ENCODE assay signal across 21 cellular contexts in genomic region chr1:198939286-198939685, GRCh38.
DNase-seq lines count a peak whose midpoint lies in the region; ATAC-seq and TF ChIP-seq lines count a peak whose summit lies in the region.
"Had no signal": no experiment of that assay in that cellular context is flagged by ENCODE, and none has a peak within 500 bp of the region (broad histone marks: within the 10 kb centered on the region; RNA-seq: fewer than 3 reads in every experiment).

No MANE protein-coding gene starts in this region.

- H3K4me1 Mint-ChIP-seq in Caco-2 (ENCODE audit: low read depth, unreplicated experiment), result peaks cover 13% of the 10 kb centered on the region
- peaks cover 11% of the 10 kb centered on the region for H3K4me1 Mint-ChIP-seq in GM23338
- H3K4me1 Mint-ChIP-seq in activated CD8-positive, alpha-beta T cell treated with anti-CD3 and anti-CD28 coated beads for 36 hours (ENCODE audit: low read depth), result peaks cover 7% of the 10 kb centered on the region

- H3K4me1 ChIP-seq in Caco-2 (peaks cover 22% of the 10 kb centered on the region), GM23338 (ENCODE audit: insufficient read depth) (peaks cover 24% of the 10 kb centered on the region)

- DNase-seq in Caco-2, result peak; percentile 11 to 51
- DNase-seq in GM23338 (ENCODE audit: low spot score), result no peak
- peak; percentile 82 to 84 for DNase-seq in NCI-H526 (lab: John Stamatoyannopoulos, UW)
- DNase-seq in germinal center (ENCODE audit: low spot score), result peak; percentile 54
- no peak for DNase-seq in activated CD8-positive, alpha-beta T cell treated with anti-CD3 and anti-CD28 coated beads for 36 hours
- DNase-seq in cerebellar cortex (ENCODE audit: low spot score), result no peak
- no peak for DNase-seq in head of caudate nucleus
- DNase-seq: CD8-positive, alpha-beta T cell; GDM1; NCI-H1417; NCI-H1930; NCI-H345; NCI-H524 treated with DMSO at 0.1 percent for 48 hours; NK-92 treated with Interleukin-12 subunit alpha and Interleukin-12 subunit beta, amount 100 ng/mL, for 24 hours; OCI-M1; RPMI8226; SIG-M5 had no signal

- intact Hi-C loops in Caco-2 (cut with micrococcal nuclease; ENCODE audit: unreplicated experiment), result loop anchor here (2.0 to 10.0 kb wide), 2 partner anchors 158 to 1086 kb away; partner anchors contain the start of gene NR5A2
- intact Hi-C loops in activated CD8-positive, alpha-beta T cell treated with anti-CD3 and anti-CD28 coated beads for 36 hours (cut with micrococcal nuclease), result no loop called here
- intact Hi-C loops in head of caudate nucleus (cut with DNase I), result loop anchor here (10.0 kb wide), 1 partner anchor 176 kb away; no protein-coding TSS in a partner anchor

- no TSS peak for BruUV-seq in Caco-2 (replicated peaks; lab: Mats Ljungman, UMichigan)

- 0 out of 2 replicates have a peak overlapping the region, but pooled peaks have one; percentile 28 for H2AFZ ChIP-seq in GM23338

- no peaks in the 10 kb centered on the region for H3K36me3 ChIP-seq in Caco-2 (ENCODE audit: control insufficient read depth, insufficient read depth, low read length)
- no peaks in the 10 kb centered on the region for H3K36me3 ChIP-seq in GM23338 (ENCODE audit: insufficient read depth)

- H3K9me3 Mint-ChIP-seq in Caco-2 (ENCODE audit: unreplicated experiment) (no peaks in the 10 kb centered on the region), GM23338 (no peaks in the 10 kb centered on the region)
- peaks cover 3% of the 10 kb centered on the region for H3K9me3 Mint-ChIP-seq in activated CD8-positive, alpha-beta T cell treated with anti-CD3 and anti-CD28 coated beads for 36 hours
- H3K9me3 Mint-ChIP-seq: CD8-positive, alpha-beta T cell had no signal

- no peak overlapping the region for H3K27ac ChIP-seq in GM23338 (ENCODE audit: low read depth)

- peaks cover 6% of the 10 kb centered on the region for H3K36me3 Mint-ChIP-seq in Caco-2 (ENCODE audit: insufficient read depth, unreplicated experiment)
- H3K36me3 Mint-ChIP-seq in GM23338 (ENCODE audit: low read depth), result no peaks in the 10 kb centered on the region
- H3K36me3 Mint-ChIP-seq in activated CD8-positive, alpha-beta T cell treated with anti-CD3 and anti-CD28 coated beads for 36 hours (ENCODE audit: low read depth), result no peaks in the 10 kb centered on the region
- H3K36me3 Mint-ChIP-seq: CD8-positive, alpha-beta T cell had no signal

- POLR2A ChIA-PET in Caco-2 (lab: Charles Lee), result no interaction called here
- POLR2A ChIA-PET in activated CD8-positive, alpha-beta T cell treated with anti-CD3 and anti-CD28 coated beads for 36 hours (lab: Charles Lee), result no interaction called here

- H3K9me3 ChIP-seq in Caco-2, result no peaks in the 10 kb centered on the region

- H3F3A ChIP-seq in GM23338 (replicated peaks; ENCODE audit: low read depth), result no peaks in the 10 kb centered on the region

- H4K20me1 ChIP-seq in GM23338 (replicated peaks; ENCODE audit: insufficient read depth), result no peaks in the 10 kb centered on the region

- CTCF ChIA-PET in Caco-2 (lab: Charles Lee), result no interaction called here
- CTCF ChIA-PET in activated CD8-positive, alpha-beta T cell treated with anti-CD3 and anti-CD28 coated beads for 36 hours (lab: Charles Lee), result no interaction called here

- H3K27me3 ChIP-seq in Caco-2 (replicated peaks; ENCODE audit: control insufficient read depth, insufficient read depth, low read length), result no peaks in the 10 kb centered on the region
- no peaks in the 10 kb centered on the region for H3K27me3 ChIP-seq in GM23338 (ENCODE audit: insufficient read depth)

- no peaks in the 10 kb centered on the region for H3K79me2 ChIP-seq in GM23338 (replicated peaks; ENCODE audit: insufficient read depth)

- TF ChIP-seq CTCF in Caco-2 (IDR thresholded peaks at IDR 0.05; ENCODE audit: insufficient read depth in 1 of 2, low read depth in 1 of 2, low read length in 1 of 2, severe bottlenecking in 1 of 2, unreplicated experiment in 1 of 2) (no peak), GM23338 (conservative IDR thresholded peaks at IDR 0.05; ENCODE audit: low read depth in 2 of 2) (no peak)
- no peak for TF ChIP-seq CTCF in activated CD8-positive, alpha-beta T cell treated with anti-CD3 and anti-CD28 coated beads for 36 hours (IDR thresholded peaks at IDR 0.05)

- H3K27ac Mint-ChIP-seq in Caco-2 (ENCODE audit: unreplicated experiment) (no peak overlapping the region), GM23338 (no peak overlapping the region)
- H3K27ac Mint-ChIP-seq in activated CD8-positive, alpha-beta T cell treated with anti-CD3 and anti-CD28 coated beads for 36 hours, result no peak overlapping the region
- H3K27ac Mint-ChIP-seq: CD8-positive, alpha-beta T cell had no signal

- H3K9me2 ChIP-seq in GM23338 (ENCODE audit: insufficient read depth), result 0 out of 2 replicates have a peak, but pooled peaks cover 3% of the 10 kb centered on the region

- H3K4me3 Mint-ChIP-seq in Caco-2 (ENCODE audit: unreplicated experiment) (no peak overlapping the region), GM23338 (no peak overlapping the region)
- H3K4me3 Mint-ChIP-seq in activated CD8-positive, alpha-beta T cell treated with anti-CD3 and anti-CD28 coated beads for 36 hours, result no peak overlapping the region
- H3K4me3 Mint-ChIP-seq: CD8-positive, alpha-beta T cell; T-helper 1 cell treated with Interleukin-12 subunit alpha and Interleukin-12 subunit beta and Interleukin-4 antibody, amounts not matched to agents 30 μg/mL and 1 μg/mL, for 36 hours had no signal

- ATAC-seq in GM23338 (no peak), esophagus mucosa (no peak)
- no peak for ATAC-seq in activated CD8-positive, alpha-beta T cell treated with anti-CD3 and anti-CD28 coated beads for 36 hours
- ATAC-seq: CD8-positive, alpha-beta T cell; K562; SK-N-SH treated with all-trans-retinoic acid at 6 μM for 48 hours had no signal

- no peak overlapping the region for H3K4me3 ChIP-seq in Caco-2 (ENCODE audit: low read depth, low read length)
- H3K4me3 ChIP-seq in GM23338, result no peak overlapping the region
- H3K4me3 ChIP-seq: K562 had no signal

- H3K27me3 Mint-ChIP-seq in Caco-2 (ENCODE audit: insufficient read depth, unreplicated experiment) (no peaks in the 10 kb centered on the region), GM23338 (ENCODE audit: insufficient read depth, low read depth, poor library complexity) (no peaks in the 10 kb centered on the region)
- H3K27me3 Mint-ChIP-seq in activated CD8-positive, alpha-beta T cell treated with anti-CD3 and anti-CD28 coated beads for 36 hours, result no peaks in the 10 kb centered on the region

- no peak overlapping the region for H3K4me2 ChIP-seq in GM23338

TF ChIP-seq in GM23338, 12 proteins besides CTCF, POLR2A, EP300 and RAD21 (continues in another document):
- TF ChIP-seq NANOG (IDR thresholded peaks at IDR 0.05; ENCODE audit: borderline replicate concordance) (no peak), EZH2phosphoT487 (IDR thresholded peaks at IDR 0.05; ENCODE audit: unreplicated experiment) (no peak), STAT1 (IDR thresholded peaks at IDR 0.05; ENCODE audit: unreplicated experiment) (no peak), POLR2AphosphoS5 (IDR thresholded peaks at IDR 0.05; ENCODE audit: low read depth) (no peak), CREB1 (CRISPR knock-in tag; IDR thresholded peaks at IDR 0.05; ENCODE audit: low read depth) (no peak), ZNF114 (CRISPR knock-in tag; IDR thresholded peaks at IDR 0.05) (no peak), REST (IDR thresholded peaks at IDR 0.05; ENCODE audit: unreplicated experiment) (no peak)

Comparison
In these comparisons a context has a peak if more than half of its experiments do, and no peak if none do; other contexts are left out.
1. DNase-seq: peak in Caco-2 (2 of 2), NCI-H526 (2 of 2) and germinal center (single experiment); none in GM23338 (single experiment), activated CD8-positive, alpha-beta T cell treated with anti-CD3 and anti-CD28 coated beads for 36 hours (single experiment), cerebellar cortex (single experiment) and head of caudate nucleus (0 of 42).